ENCODE assay signal across 27 cellular contexts in the genomic region with DNA sequence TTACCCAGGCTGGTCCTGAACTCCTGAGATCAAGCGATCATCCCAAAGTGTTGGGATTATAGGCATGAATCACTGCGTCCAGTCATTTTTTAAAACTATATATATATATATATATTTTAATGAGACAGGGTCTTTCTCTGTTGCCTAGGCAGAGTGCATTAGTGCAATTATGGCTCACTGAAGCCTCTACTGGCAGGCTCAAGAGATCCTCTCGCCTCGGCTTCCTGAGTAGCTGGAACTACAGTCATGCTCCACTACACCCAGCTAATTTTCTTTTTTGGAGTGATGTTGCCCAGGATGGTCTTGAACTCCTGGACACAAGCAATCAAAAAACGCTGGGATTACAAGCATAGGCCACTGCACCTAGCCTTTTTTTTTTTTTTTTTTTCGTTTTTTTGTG. TPM values are rescaled to one million over a fixed set of nuclear protein-coding genes. Genes with fewer than 3 reads are reported as not detected.
A peak's percentile ranks its signal among the peaks of the same experiment; 100 is the strongest.
DNase-seq lines count a peak whose midpoint lies in the region; ATAC-seq and TF ChIP-seq lines count a peak whose summit lies in the region.
"Had no signal": no experiment of that assay in that cellular context is flagged by ENCODE, and none has a peak within 500 bp of the region (broad histone marks: within the 10 kb centered on the region; RNA-seq: fewer than 3 reads in every experiment).

No MANE protein-coding gene starts in this region.

- no peaks in the 10 kb centered on the region for H4K20me1 ChIP-seq in Karpas-422 (ENCODE audit: insufficient read depth, low read depth, low read length)

- H3K27me3 ChIP-seq in Karpas-422 (ENCODE audit: low read length), result no peaks in the 10 kb centered on the region
- H3K27me3 ChIP-seq in body of pancreas, result no peaks in the 10 kb centered on the region
- H3K27me3 ChIP-seq: ascending aorta, cardiac muscle cell, colonic mucosa, ovary, suprapubic skin, upper lobe of right lung had no signal

- H2AFZ ChIP-seq in Karpas-422 (ENCODE audit: low read length), result peak overlapping the region; percentile 58; the same call in 1 of the 2 replicates

- no peak overlapping the region for H3K9ac ChIP-seq in Karpas-422 (ENCODE audit: low read length)
- H3K9ac ChIP-seq: KMS-11 had no signal

- 69 to 75% methylated on average over 6 of the region's 6 CpGs for WGBS in body of pancreas, 2 donors

- no peak for TF ChIP-seq POLR2A in body of pancreas (IDR thresholded peaks at IDR 0.05)

- H3K79me2 ChIP-seq in Karpas-422 (ENCODE audit: low read length), result no peaks in the 10 kb centered on the region

- H3K9me3 ChIP-seq in Karpas-422 (ENCODE audit: low read length), result no peaks in the 10 kb centered on the region
- H3K9me3 ChIP-seq in body of pancreas, result no peaks in the 10 kb centered on the region
- H3K9me3 ChIP-seq: ascending aorta, colonic mucosa, ovary, suprapubic skin, upper lobe of right lung had no signal

- peaks cover 13% of the 10 kb centered on the region for H3K4me1 ChIP-seq in Karpas-422 (ENCODE audit: low read length)
- no peaks in the 10 kb centered on the region for H3K4me1 ChIP-seq in body of pancreas
- H3K4me1 ChIP-seq: ascending aorta, colonic mucosa, suprapubic skin, upper lobe of right lung had no signal

- no peaks in the 10 kb centered on the region for H3K36me3 ChIP-seq in Karpas-422 (ENCODE audit: insufficient read depth, low read length)
- H3K36me3 ChIP-seq in body of pancreas (replicated peaks in 1 of 2; ENCODE audit: insufficient read depth in 1 of 2, low read depth in 2 of 2), result no peaks in the 10 kb centered on the region
- H3K36me3 ChIP-seq: ascending aorta, cardiac muscle cell, colonic mucosa, ovary, suprapubic skin, upper lobe of right lung had no signal

- no peak for ATAC-seq in body of pancreas
- ATAC-seq: left colon; stimulated activated naive B cell treated with anti-CD40 and anti-IgM and Interleukin-4, amounts not matched to agents 10 μg/mL and 1 μg/mL and 100 μg/mL, for 72 hours; upper lobe of right lung had no signal

- intact Hi-C loops in body of pancreas (cut with DNase I), result no loop called here

- in situ Hi-C loops in SK-MEL-5 (cut with HindIII; ENCODE audit: low pct_unique_long_range_greater_than_20kb, low sequenced_read_pairs), result no loop called here
- in situ Hi-C loops in ACHN (cut with HindIII; ENCODE audit: low pct_ligation_motif_present, low pct_unique_long_range_greater_than_20kb, low sequenced_read_pairs), result no loop called here

- H3K9me2 ChIP-seq in Karpas-422 (replicated peaks; ENCODE audit: insufficient read depth, low read length), result no peaks in the 10 kb centered on the region

- no peak overlapping the region for H3K4me3 ChIP-seq in Karpas-422 (ENCODE audit: low read length)
- no peak overlapping the region for H3K4me3 ChIP-seq in body of pancreas
- H3K4me3 ChIP-seq: ascending aorta, cardiac muscle cell, colonic mucosa, ovary, skin epidermis, suprapubic skin, upper lobe of right lung had no signal

- H3K27ac ChIP-seq in Karpas-422 (ENCODE audit: low read length) (peak overlapping the region; percentile 57), body of pancreas (no peak overlapping the region)
- H3K27ac ChIP-seq: ascending aorta, cardiac muscle cell, colonic mucosa, KMS-11, ovary, skin epidermis, suprapubic skin, upper lobe of right lung had no signal

- DNase-seq in NCI-H82 (lab: John Stamatoyannopoulos, UW) (peak; percentile 4), NCI-H82 treated with DMSO at 0.1 percent for 48 hours (lab: John Stamatoyannopoulos, UW; ENCODE audit: unreplicated experiment) (no peak), Karpas-422 (peak; percentile 66), SK-MEL-5 (ENCODE audit: low read depth, low spot score) (peak; percentile 9), body of pancreas (no peak), COLO829 (ENCODE audit: low spot score) (no peak), nucleus accumbens (lab: John Stamatoyannopoulos, UW) (no peak), ACHN (no peak)
- DNase-seq: activated CD4-positive, alpha-beta T cell treated with anti-CD3 and anti-CD28 coated beads, Interleukin-2, amount 50 U/mL, for 4 hours; activated T-cell treated with anti-CD3 and anti-CD28 coated beads, Interleukin-2, amount 50 U/mL, for 48 hours; colonic mucosa; effector CD4-positive, alpha-beta T cell; erythroblast; immature natural killer cell; left colon; mammary epithelial cell; MV-4-11; NCI-H446; NCI-H748 treated with DMSO at 0.1 percent for 48 hours; ovary; stimulated activated naive B cell treated with anti-CD40 and anti-IgM and Interleukin-4, amounts not matched to agents 10 μg/mL and 1 μg/mL and 100 μg/mL, for 72 hours; upper lobe of right lung had no signal

- H3K4me2 ChIP-seq in Karpas-422 (ENCODE audit: low read depth, low read length, poor library complexity, severe bottlenecking), result peak overlapping the region; percentile 39
- H3K4me2 ChIP-seq: KMS-11 had no signal

- no peak for TF ChIP-seq CTCF in body of pancreas (IDR thresholded peaks at IDR 0.05)

RNA-seq across cellular contexts. Expression of gene KAT6B, which starts 55.3 kb away (rescaled TPM):
- total RNA-seq in Karpas-422 (2014; rRNA removed; shearing (Covaris generic); ENCODE audit: low replicate concordance), result 64.1 and 73.6 TPM in 2 replicates
- total RNA-seq in SK-MEL-5 (2014; rRNA removed; shearing (Covaris generic)), result 12.0 and 12.2 TPM in 2 replicates
- polyA plus RNA-seq in SK-MEL-5 (2015; cell fraction: cytosol; rRNA removed), result 9.0 and 12.3 TPM in 2 replicates
- polyA plus RNA-seq in SK-MEL-5 (2015; cell fraction: nucleus; rRNA removed), result 9.3 and 12.1 TPM in 2 replicates
- 10 to 100 TPM; 39.9 to 45.9 TPM for total RNA-seq in body of pancreas

Comparison
In these comparisons a context has a peak if more than half of its experiments do, and no peak if none do; other contexts are left out.
1. DNase-seq: peak in NCI-H82 (single experiment), Karpas-422 (single experiment) and SK-MEL-5 (single experiment); none in NCI-H82 treated with DMSO at 0.1 percent for 48 hours (single experiment), body of pancreas (0 of 4), COLO829 (single experiment), nucleus accumbens (0 of 56) and ACHN (single experiment).